ENCODE assay signal across 16 cellular contexts in the genomic region with DNA sequence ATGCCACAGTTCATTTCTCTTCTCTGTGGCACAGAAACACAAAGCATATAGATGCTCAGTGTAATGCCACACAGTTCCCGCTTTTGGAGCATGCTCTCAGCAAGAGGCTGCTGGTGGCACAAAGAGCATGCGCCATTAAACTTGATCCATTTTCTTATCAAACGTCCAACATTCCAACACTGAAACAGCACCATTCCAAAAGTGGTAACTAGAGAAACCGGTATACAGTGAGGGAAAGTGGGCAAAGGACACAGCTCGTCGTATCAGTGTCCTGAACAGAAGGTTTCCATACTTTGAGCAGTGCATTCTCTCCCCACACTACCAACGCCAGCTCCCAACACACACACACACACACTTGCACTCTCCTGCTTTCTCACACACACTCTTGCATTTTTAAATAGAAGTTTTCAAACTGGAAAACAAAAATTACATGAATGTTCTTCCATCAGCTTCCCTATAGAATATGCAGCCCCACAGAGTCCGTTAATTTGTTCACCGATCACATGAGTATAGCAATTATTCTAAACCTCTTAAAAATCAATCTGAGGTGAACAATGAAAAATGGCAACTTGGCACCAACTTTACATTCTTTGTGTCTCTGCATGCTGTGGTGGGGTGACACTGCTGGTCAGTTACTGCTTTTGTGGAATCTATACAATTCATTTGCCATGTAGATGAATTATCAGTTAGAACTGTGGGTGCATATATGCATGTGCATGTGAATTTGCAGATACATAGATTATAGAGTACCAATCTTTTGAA. TPM values are rescaled to one million over a fixed set of nuclear protein-coding genes. Genes with fewer than 3 reads are reported as not detected.
A peak's percentile ranks its signal among the peaks of the same experiment; 100 is the strongest.
DNase-seq lines count a peak whose midpoint lies in the region; ATAC-seq and TF ChIP-seq lines count a peak whose summit lies in the region.
"Had no signal": no experiment of that assay in that cellular context is flagged by ENCODE, and none has a peak within 500 bp of the region (broad histone marks: within the 10 kb centered on the region; RNA-seq: fewer than 3 reads in every experiment).

No MANE protein-coding gene starts in this region.

- no peaks in the 10 kb centered on the region for H3K27me3 Mint-ChIP-seq in Calu3 (ENCODE audit: unreplicated experiment)

- H3K27me3 ChIP-seq in left ventricle myocardium inferior (ENCODE audit: low read depth): no peaks in the 10 kb centered on the region
- H3K27me3 ChIP-seq in rectal smooth muscle tissue (ENCODE audit: control insufficient read depth, insufficient read depth, low read length): no peaks in the 10 kb centered on the region
- H3K27me3 ChIP-seq in Karpas-422 (ENCODE audit: low read length): no peaks in the 10 kb centered on the region
- H3K27me3 ChIP-seq: BLaER1 had no signal

- H3K79me2 ChIP-seq in Karpas-422 (ENCODE audit: low read length): no peaks in the 10 kb centered on the region

- WGBS in lower leg skin, 2 donors: 42 to 51% methylated on average over 9 of the region's 9 CpGs

- CTCF ChIA-PET in Calu3 (lab: Charles Lee): interaction anchor here (0.6 kb wide), 2 partner anchors 102 to 1277 kb away, joined by 3 read pairs; no protein-coding TSS in a partner anchor

- H3K9me3 ChIP-seq in left ventricle myocardium inferior (replicated peaks): no peaks in the 10 kb centered on the region
- H3K9me3 ChIP-seq in Karpas-422 (ENCODE audit: low read length): no peaks in the 10 kb centered on the region

- BruUV-seq in Calu3 (replicated peaks; lab: Mats Ljungman, UMichigan): no TSS peak

- H3K4me1 Mint-ChIP-seq in Calu3 (ENCODE audit: low read depth, unreplicated experiment): peaks cover 31% of the 10 kb centered on the region
- H3K4me1 Mint-ChIP-seq: activated T-helper 17 cell treated with anti-CD3 and anti-CD28 coated beads, Interleukin-2, amount 50 U/mL, for 72 hours had no signal

- intact Hi-C loops in Calu3 (cut with micrococcal nuclease; ENCODE audit: unreplicated experiment): loop anchor here (5.0 to 10.0 kb wide), 3 partner anchors 53 to 211 kb away; no protein-coding TSS in a partner anchor
- intact Hi-C loops in left ventricle myocardium inferior (cut with micrococcal nuclease): no loop called here
- intact Hi-C loops in lower leg skin (cut with DNase I; ENCODE audit: low total_unique reads): no loop called here

- H3K9me2 ChIP-seq in Karpas-422 (replicated peaks; ENCODE audit: insufficient read depth, low read length): no peaks in the 10 kb centered on the region

- no peak for TF ChIP-seq POLR2A in lower leg skin (IDR thresholded peaks at IDR 0.05)

- no peaks in the 10 kb centered on the region for H4K20me1 ChIP-seq in Karpas-422 (ENCODE audit: insufficient read depth, low read depth, low read length)
- H4K20me1 ChIP-seq: BLaER1 had no signal

- H3K9ac ChIP-seq in rectal smooth muscle tissue (ENCODE audit: low read length) (no peak overlapping the region), Karpas-422 (ENCODE audit: low read length) (no peak overlapping the region)
- H3K9ac ChIP-seq: BLaER1 had no signal

- H3K4me3 ChIP-seq in astrocyte of the spinal cord (ENCODE audit: low read depth, low read length): no peak overlapping the region
- H3K4me3 ChIP-seq in left ventricle myocardium inferior: peak overlapping the region; percentile 80
- peak overlapping the region; percentile 39 for H3K4me3 ChIP-seq in rectal smooth muscle tissue (ENCODE audit: low read length)
- no peak overlapping the region for H3K4me3 ChIP-seq in Karpas-422 (ENCODE audit: low read length)
- no peak overlapping the region for H3K4me3 ChIP-seq in lower leg skin (ENCODE audit: low read depth, poor library complexity, severe bottlenecking)
- H3K4me3 ChIP-seq: BLaER1 had no signal

- no peak overlapping the region for H2AFZ ChIP-seq in Karpas-422 (ENCODE audit: low read length)

- peak overlapping the region; percentile 54 for H3K27ac Mint-ChIP-seq in Calu3 (ENCODE audit: unreplicated experiment)
- H3K27ac Mint-ChIP-seq: activated T-helper 17 cell treated with anti-CD3 and anti-CD28 coated beads, Interleukin-2, amount 50 U/mL, for 72 hours; IgD-negative memory B cell; stimulated activated effector memory CD8-positive, alpha-beta T cell treated with anti-CD3 and anti-CD28 coated beads, Interleukin-12 subunit alpha, Interleukin-12 subunit beta, amount 100 ng/mL, for 72 hours had no signal

- H3K9me3 Mint-ChIP-seq in Calu3 (ENCODE audit: low read depth, unreplicated experiment): no peaks in the 10 kb centered on the region
- H3K9me3 Mint-ChIP-seq: activated T-helper 17 cell treated with anti-CD3 and anti-CD28 coated beads, Interleukin-2, amount 50 U/mL, for 72 hours; stimulated activated effector memory CD8-positive, alpha-beta T cell treated with anti-CD3 and anti-CD28 coated beads, Interleukin-12 subunit alpha, Interleukin-12 subunit beta, amount 100 ng/mL, for 72 hours had no signal

- H3K4me1 ChIP-seq in left ventricle myocardium inferior (peaks cover 88% of the 10 kb centered on the region), rectal smooth muscle tissue (ENCODE audit: control insufficient read depth, insufficient read depth, low read length) (peaks cover 6% of the 10 kb centered on the region), Karpas-422 (ENCODE audit: low read length) (peaks cover 8% of the 10 kb centered on the region)

- in situ Hi-C loops in astrocyte of the spinal cord (cut with HindIII; ENCODE audit: low sequenced_read_pairs): loop anchor here (25.0 kb wide), 1 partner anchor 196 kb away; no protein-coding TSS in a partner anchor

- peaks cover 25% of the 10 kb centered on the region for H3K36me3 ChIP-seq in left ventricle myocardium inferior
- H3K36me3 ChIP-seq in rectal smooth muscle tissue (ENCODE audit: control insufficient read depth, insufficient read depth, low read length): no peaks in the 10 kb centered on the region
- H3K36me3 ChIP-seq in Karpas-422 (ENCODE audit: insufficient read depth, low read length): no peaks in the 10 kb centered on the region
- H3K36me3 ChIP-seq: BLaER1 had no signal

- no peak for ATAC-seq in HG03457 (IDR thresholded peaks at IDR 0.05; ENCODE audit: unreplicated experiment)
- ATAC-seq: activated T-helper 17 cell treated with anti-CD3 and anti-CD28 coated beads, Interleukin-2, amount 50 U/mL, for 72 hours; naive thymus-derived CD4-positive, alpha-beta T cell; stimulated activated effector memory CD8-positive, alpha-beta T cell treated with anti-CD3 and anti-CD28 coated beads, Interleukin-12 subunit alpha, Interleukin-12 subunit beta, amount 100 ng/mL, for 72 hours had no signal

- H3K36me3 Mint-ChIP-seq in Calu3 (ENCODE audit: insufficient read depth, unreplicated experiment): peaks cover 44% of the 10 kb centered on the region
- H3K36me3 Mint-ChIP-seq: IgD-negative memory B cell; naive thymus-derived CD4-positive, alpha-beta T cell had no signal

- no peak overlapping the region for H3K4me2 ChIP-seq in Karpas-422 (ENCODE audit: low read depth, low read length, poor library complexity, severe bottlenecking)
- H3K4me2 ChIP-seq: BLaER1 had no signal

- TF ChIP-seq CTCF in Calu3 (IDR thresholded peaks at IDR 0.05; ENCODE audit: unreplicated experiment) (no peak), astrocyte of the spinal cord (IDR thresholded peaks at IDR 0.05; ENCODE audit: low read depth, low read length) (no peak), left ventricle myocardium inferior (IDR thresholded peaks at IDR 0.05; ENCODE audit: borderline replicate concordance) (no peak), lower leg skin (IDR thresholded peaks at IDR 0.05) (no peak)

- peak overlapping the region; percentile 54 for H3K4me3 Mint-ChIP-seq in Calu3 (ENCODE audit: low read depth, unreplicated experiment)
- H3K4me3 Mint-ChIP-seq: activated T-helper 17 cell treated with anti-CD3 and anti-CD28 coated beads, Interleukin-2, amount 50 U/mL, for 72 hours; IgD-negative memory B cell; naive thymus-derived CD4-positive, alpha-beta T cell; stimulated activated effector memory CD8-positive, alpha-beta T cell treated with anti-CD3 and anti-CD28 coated beads, Interleukin-12 subunit alpha, Interleukin-12 subunit beta, amount 100 ng/mL, for 72 hours had no signal

- DNase-seq in Calu3: no peak
- DNase-seq in astrocyte of the spinal cord (ENCODE audit: low read depth, low spot score): peak; percentile 66
- no peak for DNase-seq in left ventricle myocardium inferior
- DNase-seq in ecto neural progenitor cell (ENCODE audit: low spot score): no peak
- no peak for DNase-seq in Karpas-422
- no peak for DNase-seq in lower leg skin (ENCODE audit: low spot score in 2 of 2)
- DNase-seq: activated CD4-positive, CD25-positive, alpha-beta regulatory T cell; naive thymus-derived CD4-positive, alpha-beta T cell; NCI-H2171 treated with DMSO at 0.1 percent for 48 hours; RPMI8226 had no signal

- H3K27ac ChIP-seq in left ventricle myocardium inferior (replicated peaks): peak overlapping the region; percentile 100
- no peak overlapping the region for H3K27ac ChIP-seq in rectal smooth muscle tissue (ENCODE audit: low read depth, low read length)
- no peak overlapping the region for H3K27ac ChIP-seq in Karpas-422 (ENCODE audit: low read length)
- H3K27ac ChIP-seq: BLaER1 had no signal

RNA-seq across cellular contexts. Expression of a gene that starts 5.8 kb away (rescaled TPM):
- total RNA-seq in Calu3 (2022): 75.8 and 76.2 TPM in 2 replicates
- 110 TPM for total RNA-seq in left ventricle myocardium inferior
- total RNA-seq in Karpas-422 (2014; rRNA removed; shearing (Covaris generic); ENCODE audit: low replicate concordance): 1.0 and 3.6 TPM in 2 replicates
- total RNA-seq in lower leg skin: 100 to 1,000 TPM in 1 of 4 donors, 10 to 100 TPM in 3; 68.2 to 145 (median 78.6) TPM

Comparison
In these comparisons a context has a peak if more than half of its experiments do, and no peak if none do; other contexts are left out.
1. H3K4me3 ChIP-seq: peak in left ventricle myocardium inferior (single experiment) and rectal smooth muscle tissue (single experiment); none in astrocyte of the spinal cord (single experiment), Karpas-422 (single experiment) and lower leg skin (single experiment).
2. RNA of a gene that starts 5.8 kb away (total RNA-seq): 110 TPM in left ventricle myocardium inferior (single experiment), 68.2 to 145 TPM in lower leg skin and 75.8 to 76.2 TPM in Calu3; 1.0 to 3.6 TPM in Karpas-422; every median in the first group is over 10 times any median in the second.